8 cellular contexts compared by ENCODE assay signal in the genomic region with DNA sequence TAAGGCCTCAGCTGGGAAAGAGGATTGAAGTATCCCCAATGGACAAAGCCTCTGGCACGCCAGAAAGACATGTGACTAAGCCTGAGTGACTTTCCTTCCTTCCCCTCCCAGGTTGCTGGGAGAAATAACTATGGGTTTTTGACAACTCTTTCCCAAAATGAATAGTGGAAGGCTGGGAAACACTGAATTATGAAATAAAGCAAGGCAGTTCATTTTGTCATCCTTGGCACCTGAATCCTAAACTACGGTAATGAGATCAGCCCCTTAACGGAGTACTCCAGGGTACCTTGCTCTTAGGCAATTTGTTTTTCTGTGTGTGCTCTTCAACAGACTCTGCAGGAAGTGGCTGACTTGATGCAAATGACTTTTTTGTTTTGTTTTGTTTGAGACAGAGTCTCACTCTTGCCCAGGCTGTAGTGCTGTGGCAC.
DNase-seq lines count a peak whose midpoint lies in the region; ATAC-seq lines count a peak whose summit lies in the region.

No MANE protein-coding gene starts in this region.

- CTCF ChIA-PET in activated naive CD4-positive, alpha-beta T cell treated with anti-CD3 and anti-CD28 coated beads for 36 hours (lab: Charles Lee): no interaction called here

- H3K27ac Mint-ChIP-seq in activated naive CD4-positive, alpha-beta T cell treated with anti-CD3 and anti-CD28 coated beads for 36 hours: peak overlapping the region; percentile 81
- H3K27ac Mint-ChIP-seq in stimulated activated memory B cell treated with anti-CD40 and anti-IgM and Interleukin-4, amounts not matched to agents 10 μg/mL and 1 μg/mL and 100 μg/mL, for 72 hours: peak overlapping the region; percentile 83

- DNase-seq in activated naive CD4-positive, alpha-beta T cell treated with anti-CD3 and anti-CD28 coated beads for 36 hours: peak; percentile 24
- no peak for DNase-seq in activated naive CD4-positive, alpha-beta T cell treated with anti-CD3 and anti-CD28 coated beads, Interleukin-2, amount 50 U/mL, for 16 hours
- DNase-seq in dermis microvascular lymphatic vessel endothelial cell (ENCODE audit: low read depth in 2 of 2) (peak; percentile 54 to 79), A172 (ENCODE audit: low spot score) (no peak), NCI-H2196 (lab: John Stamatoyannopoulos, UW; ENCODE audit: unreplicated experiment) (no peak), SIG-M5 (lab: John Stamatoyannopoulos, UW) (no peak)

- intact Hi-C loops in activated naive CD4-positive, alpha-beta T cell treated with anti-CD3 and anti-CD28 coated beads for 36 hours (cut with micrococcal nuclease): loop anchor here (1.0 to 5.0 kb wide), 4 partner anchors 73 to 375 kb away; no protein-coding TSS in a partner anchor

- no peaks in the 10 kb centered on the region for H3K9me3 Mint-ChIP-seq in activated naive CD4-positive, alpha-beta T cell treated with anti-CD3 and anti-CD28 coated beads for 36 hours
- H3K9me3 Mint-ChIP-seq in stimulated activated memory B cell treated with anti-CD40 and anti-IgM and Interleukin-4, amounts not matched to agents 10 μg/mL and 1 μg/mL and 100 μg/mL, for 72 hours: no peaks in the 10 kb centered on the region

- H3K4me1 Mint-ChIP-seq in activated naive CD4-positive, alpha-beta T cell treated with anti-CD3 and anti-CD28 coated beads for 36 hours (ENCODE audit: low read depth): peaks cover 50% of the 10 kb centered on the region
- H3K4me1 Mint-ChIP-seq in stimulated activated memory B cell treated with anti-CD40 and anti-IgM and Interleukin-4, amounts not matched to agents 10 μg/mL and 1 μg/mL and 100 μg/mL, for 72 hours: peaks cover 39% of the 10 kb centered on the region

- ATAC-seq in HG03159 (IDR thresholded peaks at IDR 0.05; ENCODE audit: unreplicated experiment): peak; percentile 84
- ATAC-seq in stimulated activated memory B cell treated with anti-CD40 and anti-IgM and Interleukin-4, amounts not matched to agents 10 μg/mL and 1 μg/mL and 100 μg/mL, for 72 hours: peak; percentile 90

- H3K27me3 Mint-ChIP-seq in activated naive CD4-positive, alpha-beta T cell treated with anti-CD3 and anti-CD28 coated beads for 36 hours (ENCODE audit: low read depth): no peaks in the 10 kb centered on the region
- no peaks in the 10 kb centered on the region for H3K27me3 Mint-ChIP-seq in stimulated activated memory B cell treated with anti-CD40 and anti-IgM and Interleukin-4, amounts not matched to agents 10 μg/mL and 1 μg/mL and 100 μg/mL, for 72 hours

- peaks cover 21% of the 10 kb centered on the region for H3K36me3 Mint-ChIP-seq in activated naive CD4-positive, alpha-beta T cell treated with anti-CD3 and anti-CD28 coated beads for 36 hours (ENCODE audit: low read depth)
- peaks cover 25% of the 10 kb centered on the region for H3K36me3 Mint-ChIP-seq in stimulated activated memory B cell treated with anti-CD40 and anti-IgM and Interleukin-4, amounts not matched to agents 10 μg/mL and 1 μg/mL and 100 μg/mL, for 72 hours

- H3K4me3 Mint-ChIP-seq in activated naive CD4-positive, alpha-beta T cell treated with anti-CD3 and anti-CD28 coated beads for 36 hours: no peak overlapping the region
- peak overlapping the region; percentile 46 for H3K4me3 Mint-ChIP-seq in stimulated activated memory B cell treated with anti-CD40 and anti-IgM and Interleukin-4, amounts not matched to agents 10 μg/mL and 1 μg/mL and 100 μg/mL, for 72 hours

Comparison
In these comparisons a context has a peak if more than half of its experiments do, and no peak if none do; other contexts are left out.
1. DNase-seq: peak in activated naive CD4-positive, alpha-beta T cell treated with anti-CD3 and anti-CD28 coated beads for 36 hours (single experiment) and dermis microvascular lymphatic vessel endothelial cell (2 of 2); none in activated naive CD4-positive, alpha-beta T cell treated with anti-CD3 and anti-CD28 coated beads, Interleukin-2, amount 50 U/mL, for 16 hours (single experiment), A172 (single experiment), NCI-H2196 (single experiment) and SIG-M5 (single experiment).